9 cellular contexts compared by ENCODE assay signal in genomic region chr6:2196079-2196679, GRCh38. TPM values are rescaled to one million over a fixed set of nuclear protein-coding genes. Genes with fewer than 3 reads are reported as not detected.
DNase-seq lines count a peak whose midpoint lies in the region; ATAC-seq, FAIRE-seq and TF ChIP-seq lines count a peak whose summit lies in the region.
"Had no signal": no experiment of that assay in that cellular context is flagged by ENCODE, and none has a peak within 500 bp of the region (broad histone marks: within the 10 kb centered on the region; RNA-seq: fewer than 3 reads in every experiment).

No MANE protein-coding gene starts in this region.

- H3K4me1 ChIP-seq in adrenal gland (replicated peaks in 1 of 2) (peaks cover 0 to 9% of the 10 kb centered on the region in 2 donors), small intestine (ENCODE audit: control insufficient read depth in 2 of 2, insufficient read depth in 1 of 2, low read depth in 1 of 2, low read length in 1 of 2) (no peaks in the 10 kb centered on the region)

- CTCF ChIA-PET in HEK293T (lab: Yijun Ruan, JAX): interaction anchor here (0.7 to 0.9 kb wide), 2 partner anchors 13 to 21 kb away, joined by 3 to 4 read pairs; no protein-coding TSS in a partner anchor

- no peak for TF ChIP-seq POLR2A in adrenal gland (IDR thresholded peaks at IDR 0.05)

- H3K4me3 ChIP-seq in adrenal gland (no peak overlapping the region), small intestine (ENCODE audit: low read depth in 1 of 2, low read length in 2 of 2) (no peak overlapping the region)
- H3K4me3 ChIP-seq: BLaER1 treated with 17β-estradiol and CSF1 and Interleukin-3, amounts not matched to agents 10 nM and 100 nM had no signal

- 0 to 11% (median 7%) methylated on average over 1 of the region's 1 CpG for WGBS in adrenal gland, 4 donors
- 3 to 10% (median 5%) methylated on average over 1 of the region's 1 CpG for WGBS in small intestine, 3 donors

- DNase-seq in NCI-H2107 treated with DMSO at 0.1 percent for 48 hours (lab: John Stamatoyannopoulos, UW; ENCODE audit: unreplicated experiment) (peak; percentile 27), NCI-H2107 (lab: John Stamatoyannopoulos, UW) (no peak), HEK293T (ENCODE audit: extremely low spot score) (peak; percentile 42), NCI-H526 treated with DMSO at 0.1 percent for 48 hours (lab: John Stamatoyannopoulos, UW) (peak; percentile 28), adrenal gland (peak in 5 of 7 donors; percentile 18 to 55 (median 33)), left ventricle myocardium superior (no peak), small intestine (peak; percentile 73)
- no peak for DNase-seq in NK-92 treated with Interleukin-12 subunit alpha and Interleukin-12 subunit beta, amount 100 ng/mL, for 24 hours (lab: John Stamatoyannopoulos, UW)

- no peaks in the 10 kb centered on the region for H3K27me3 ChIP-seq in adrenal gland
- H3K27me3 ChIP-seq in small intestine (ENCODE audit: control insufficient read depth in 2 of 2, insufficient read depth in 2 of 2, low read length in 2 of 2): no peaks in the 10 kb centered on the region
- H3K27me3 ChIP-seq: BLaER1 treated with 17β-estradiol and CSF1 and Interleukin-3, amounts not matched to agents 10 nM and 100 nM had no signal

- H3K36me3 ChIP-seq in adrenal gland (replicated peaks in 1 of 2) (no peaks in the 10 kb centered on the region), small intestine (ENCODE audit: control insufficient read depth in 2 of 2, insufficient read depth in 2 of 2, low read length in 2 of 2) (no peaks in the 10 kb centered on the region)

- POLR2A ChIA-PET in HEK293T (lab: Yijun Ruan, JAX): interaction anchor here (1.5 kb wide), 1 partner anchor 589 kb away, joined by 5 read pairs; no protein-coding TSS in a partner anchor

- H3K27ac ChIP-seq in adrenal gland (no peak overlapping the region), small intestine (ENCODE audit: low read depth in 1 of 2, low read length in 1 of 2) (no peak overlapping the region)
- H3K27ac ChIP-seq: BLaER1 treated with 17β-estradiol and CSF1 and Interleukin-3, amounts not matched to agents 10 nM and 100 nM had no signal

- ATAC-seq in left ventricle myocardium superior: peak; percentile 63

- H3K9me3 ChIP-seq in adrenal gland (replicated peaks in 1 of 3): no peaks in the 10 kb centered on the region
- H3K9me3 ChIP-seq in small intestine (ENCODE audit: control insufficient read depth, low read depth): no peaks in the 10 kb centered on the region

- TF ChIP-seq CTCF in adrenal gland (IDR thresholded peaks at IDR 0.05): peak; percentile 61 to 77 (median 72)

- peak; percentile 33 for FAIRE-seq in small intestine (lab: Jason Lieb, UNC)

- intact Hi-C loops in adrenal gland (cut with DNase I) (loop anchor here (5.0 to 10.0 kb wide), 2 partner anchors 591 to 594 kb away; partner anchors contain the start of gene FOXC1 (in 1 of the 2)), left ventricle myocardium superior (cut with micrococcal nuclease) (loop anchor here (5.0 kb wide), 1 partner anchor 594 kb away; no protein-coding TSS in a partner anchor)

TF ChIP-seq in HEK293T, 16 proteins besides CTCF, POLR2A, EP300 and RAD21:
- TF ChIP-seq BHLHE40 (IDR thresholded peaks at IDR 0.05; ENCODE audit: borderline replicate concordance): no peak
- TF ChIP-seq TARDBP (IDR thresholded peaks at IDR 0.05): no peak
- TF ChIP-seq FOXK2 (IDR thresholded peaks at IDR 0.05): no peak
- no peak for TF ChIP-seq HDGF (IDR thresholded peaks at IDR 0.05; ENCODE audit: borderline replicate concordance)

RNA-seq across cellular contexts. Expression of gene GMDS, which starts 49.2 kb away (rescaled TPM):
- 10 to 100 TPM in 6 of 8 donors, 1 to 10 TPM in 2; 8.5 to 21.8 (median 11.6) TPM for total RNA-seq in adrenal gland
- polyA plus RNA-seq in adrenal gland: 10 to 100 TPM; 18.3 to 39.2 (median 23.2) TPM
- 6.4 TPM for total RNA-seq in left ventricle myocardium superior
- polyA plus RNA-seq in small intestine: 100 to 1,000 TPM; 168 to 243 (median 232) TPM

Comparison
In these comparisons a context has a peak if more than half of its experiments do, and no peak if none do; other contexts are left out.
1. DNase-seq: peak in NCI-H2107 treated with DMSO at 0.1 percent for 48 hours (single experiment), HEK293T (single experiment), NCI-H526 treated with DMSO at 0.1 percent for 48 hours (single experiment), adrenal gland (5 of 7) and small intestine (single experiment); none in NCI-H2107 (single experiment), left ventricle myocardium superior (single experiment) and NK-92 treated with Interleukin-12 subunit alpha and Interleukin-12 subunit beta, amount 100 ng/mL, for 24 hours (single experiment).